In the genomic region with DNA sequence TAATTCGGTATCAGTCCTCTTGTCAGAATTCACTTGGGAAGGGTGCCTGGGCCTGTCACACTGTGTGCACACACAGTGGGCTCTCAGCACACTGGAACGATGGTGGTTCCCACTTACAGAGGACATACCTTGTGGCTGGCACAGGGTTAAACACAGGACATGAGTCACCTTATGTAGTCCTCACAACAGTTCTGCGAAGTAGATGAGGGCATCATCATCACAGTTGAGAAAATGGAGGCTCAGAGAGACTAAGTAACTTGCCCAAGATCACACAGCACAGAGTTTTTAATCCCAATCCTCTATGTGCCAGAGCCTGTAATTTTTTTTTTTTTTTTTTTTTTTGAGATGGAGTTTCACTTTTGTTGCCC, we compare ENCODE assay signal across 10 cellular contexts.
DNase-seq lines count a peak whose midpoint lies in the region; ATAC-seq, FAIRE-seq and TF ChIP-seq lines count a peak whose summit lies in the region.
"Had no signal": no experiment of that assay in that cellular context is flagged by ENCODE, and none has a peak within 500 bp of the region (broad histone marks: within the 10 kb centered on the region; RNA-seq: fewer than 3 reads in every experiment).

No MANE protein-coding gene starts in this region.

- no peak overlapping the region for H3K4me2 ChIP-seq in fibroblast of lung (ENCODE audit: extremely low read depth, insufficient read depth, low read length)

- in situ Hi-C loops in KBM-7 (cut with MboI; ENCODE audit: low pct_unique_long_range_greater_than_20kb, low sequenced_read_pairs) = loop anchor here (25.0 kb wide), 1 partner anchor 1015 kb away; the partner anchor contains the start of gene FBXL14

- H3K36me3 ChIP-seq in RWPE2 (ENCODE audit: low read depth) = no peaks in the 10 kb centered on the region
- no peaks in the 10 kb centered on the region for H3K36me3 ChIP-seq in fibroblast of lung (ENCODE audit: control insufficient read depth, insufficient read depth, low read length)
- H3K36me3 ChIP-seq in small intestine (ENCODE audit: control insufficient read depth in 2 of 2, insufficient read depth in 2 of 2, low read length in 2 of 2) = no peaks in the 10 kb centered on the region
- H3K36me3 ChIP-seq in kidney (ENCODE audit: control insufficient read depth in 1 of 2, insufficient read depth in 2 of 2, low read length in 2 of 2) = no peaks in the 10 kb centered on the region

- peaks cover 45% of the 10 kb centered on the region for H3K4me1 Mint-ChIP-seq in activated CD4-positive, alpha-beta T cell treated with anti-CD3 and anti-CD28 coated beads, Interleukin-2, amount 10 ng/mL, durations not matched to agents 24 days and 14 days
- peaks cover 49% of the 10 kb centered on the region for H3K4me1 Mint-ChIP-seq in stimulated activated naive CD8-positive, alpha-beta T cell treated with anti-CD3 and anti-CD28 coated beads, Interleukin-15, Interleukin-2, amounts not matched to agents 100 ng/mL and 50 ng/mL, for 24 hours (ENCODE audit: low read depth)

- no peaks in the 10 kb centered on the region for H3K9me3 Mint-ChIP-seq in activated CD4-positive, alpha-beta T cell treated with anti-CD3 and anti-CD28 coated beads, Interleukin-2, amount 10 ng/mL, durations not matched to agents 24 days and 14 days
- no peaks in the 10 kb centered on the region for H3K9me3 Mint-ChIP-seq in stimulated activated naive CD8-positive, alpha-beta T cell treated with anti-CD3 and anti-CD28 coated beads, Interleukin-15, Interleukin-2, amounts not matched to agents 100 ng/mL and 50 ng/mL, for 24 hours

- peak overlapping the region; percentile 54 for H3K27ac Mint-ChIP-seq in activated CD4-positive, alpha-beta T cell treated with anti-CD3 and anti-CD28 coated beads, Interleukin-2, amount 10 ng/mL, durations not matched to agents 24 days and 14 days
- H3K27ac Mint-ChIP-seq in stimulated activated naive CD8-positive, alpha-beta T cell treated with anti-CD3 and anti-CD28 coated beads, Interleukin-15, Interleukin-2, amounts not matched to agents 100 ng/mL and 50 ng/mL, for 24 hours = peak overlapping the region; percentile 53

- no peak overlapping the region for H3K4me3 Mint-ChIP-seq in activated CD4-positive, alpha-beta T cell treated with anti-CD3 and anti-CD28 coated beads, Interleukin-2, amount 10 ng/mL, durations not matched to agents 24 days and 14 days
- no peak overlapping the region for H3K4me3 Mint-ChIP-seq in stimulated activated naive CD8-positive, alpha-beta T cell treated with anti-CD3 and anti-CD28 coated beads, Interleukin-15, Interleukin-2, amounts not matched to agents 100 ng/mL and 50 ng/mL, for 24 hours

- no peak for FAIRE-seq in small intestine (lab: Jason Lieb, UNC)
- no peak for FAIRE-seq in kidney (lab: Jason Lieb, UNC)

- intact Hi-C loops in activated CD4-positive, alpha-beta T cell treated with anti-CD3 and anti-CD28 coated beads, Interleukin-2, amount 10 ng/mL, durations not matched to agents 24 days and 14 days (cut with micrococcal nuclease) = loop anchor here (10.0 kb wide), 1 partner anchor 522 kb away; no protein-coding TSS in a partner anchor
- intact Hi-C loops in kidney (cut with DNase I) = loop anchor here (10.0 kb wide), 1 partner anchor 242 kb away; no protein-coding TSS in a partner anchor

- 84 to 97% (median 84%) methylated on average over 3 of the region's 3 CpGs for WGBS in small intestine, 3 donors

- no peaks in the 10 kb centered on the region for H3K9me3 ChIP-seq in RWPE2 (ENCODE audit: severe bottlenecking)
- no peaks in the 10 kb centered on the region for H3K9me3 ChIP-seq in fibroblast of lung (ENCODE audit: control insufficient read depth, insufficient read depth, low read depth, low read length)
- no peaks in the 10 kb centered on the region for H3K9me3 ChIP-seq in small intestine (ENCODE audit: control insufficient read depth, low read depth)
- no peaks in the 10 kb centered on the region for H3K9me3 ChIP-seq in kidney (ENCODE audit: control insufficient read depth in 1 of 2, low read length in 2 of 2)

- H3K4me3 ChIP-seq in RWPE2 (ENCODE audit: severe bottlenecking) (no peak overlapping the region), fibroblast of lung (replicated peaks in 1 of 4; ENCODE audit: control extremely low read depth in 1 of 4, insufficient read depth in 1 of 4, low read depth in 3 of 4, low read length in 4 of 4) (no peak overlapping the region), small intestine (ENCODE audit: low read depth in 1 of 2, low read length in 2 of 2) (no peak overlapping the region), kidney (ENCODE audit: low read length in 2 of 2) (no peak overlapping the region)

- no peaks in the 10 kb centered on the region for H4K20me1 ChIP-seq in fibroblast of lung (ENCODE audit: control insufficient read depth, extremely low read depth, insufficient read depth, low read length)

- H2AFZ ChIP-seq in fibroblast of lung (ENCODE audit: low read length) = no peak overlapping the region

- DNase-seq in activated CD4-positive, alpha-beta T cell treated with anti-CD3 and anti-CD28 coated beads, Interleukin-2, amount 10 ng/mL, durations not matched to agents 24 days and 14 days = peak; percentile 68
- no peak for DNase-seq in activated CD4-positive, alpha-beta T cell treated with anti-CD3 and anti-CD28 coated beads for 48 hours
- DNase-seq in RWPE2 (ENCODE audit: low spot score) = no peak
- peak; percentile 6 to 39 for DNase-seq in fibroblast of lung (ENCODE audit: low read depth in 2 of 2)
- DNase-seq in KBM-7 = no peak
- no peak for DNase-seq in small intestine
- no peak for DNase-seq in kidney
- DNase-seq: midbrain, NCI-H510A had no signal

- no peak for TF ChIP-seq CTCF in RWPE2 (IDR thresholded peaks at IDR 0.05; ENCODE audit: poor library complexity, severe bottlenecking)
- no peak for TF ChIP-seq CTCF in fibroblast of lung (conservative IDR thresholded peaks at IDR 0.05 in 1 of 2, IDR thresholded peaks at IDR 0.05 in 1 of 2; ENCODE audit: low read depth in 1 of 2, low read length in 2 of 2)
- no peak for TF ChIP-seq CTCF in kidney (IDR thresholded peaks at IDR 0.05; ENCODE audit: borderline replicate concordance, extremely low read depth, insufficient read depth)

- H3K4me1 ChIP-seq in RWPE2 (ENCODE audit: insufficient read depth, poor library complexity, severe bottlenecking) (peaks cover 19% of the 10 kb centered on the region), fibroblast of lung (ENCODE audit: control insufficient read depth, extremely low read depth, insufficient read depth, low read length) (peaks cover 18% of the 10 kb centered on the region), small intestine (ENCODE audit: control insufficient read depth in 2 of 2, insufficient read depth in 1 of 2, low read depth in 1 of 2, low read length in 1 of 2) (peaks cover 0 to 1% of the 10 kb centered on the region in 2 donors), kidney (ENCODE audit: control insufficient read depth in 1 of 2, insufficient read depth in 1 of 2, low read depth in 1 of 2, low read length in 2 of 2) (peaks cover 0 to 12% of the 10 kb centered on the region in 2 donors)

- H3K27ac ChIP-seq in RWPE2 (ENCODE audit: poor library complexity, severe bottlenecking) = peak overlapping the region; percentile 93
- no peak overlapping the region for H3K27ac ChIP-seq in fibroblast of lung (ENCODE audit: insufficient read depth, low read length)
- H3K27ac ChIP-seq in small intestine (ENCODE audit: low read depth in 1 of 2, low read length in 1 of 2) = no peak overlapping the region
- H3K27ac ChIP-seq in kidney (ENCODE audit: low read depth in 2 of 2, low read length in 2 of 2) = peak overlapping the region in 1 of 2 donors; percentile 51

- H3K9ac ChIP-seq in fibroblast of lung (ENCODE audit: insufficient read depth, low read length) (no peak overlapping the region), kidney (ENCODE audit: low read length in 2 of 2) (peak overlapping the region in 1 of 2 donors; percentile 46)

- ATAC-seq in RWPE2 (ENCODE audit: low read depth) = no peak

- H3K27me3 ChIP-seq in RWPE2 (ENCODE audit: insufficient read depth, poor library complexity, severe bottlenecking) (no peaks in the 10 kb centered on the region), fibroblast of lung (ENCODE audit: control insufficient read depth, insufficient read depth, low read length) (no peaks in the 10 kb centered on the region), small intestine (ENCODE audit: control insufficient read depth in 2 of 2, insufficient read depth in 2 of 2, low read length in 2 of 2) (no peaks in the 10 kb centered on the region)

- H3K79me2 ChIP-seq in fibroblast of lung (ENCODE audit: control insufficient read depth, insufficient read depth, low read length) = no peaks in the 10 kb centered on the region

- H3K36me3 Mint-ChIP-seq in activated CD4-positive, alpha-beta T cell treated with anti-CD3 and anti-CD28 coated beads, Interleukin-2, amount 10 ng/mL, durations not matched to agents 24 days and 14 days (ENCODE audit: low read depth) = peaks cover 8% of the 10 kb centered on the region
- H3K36me3 Mint-ChIP-seq in stimulated activated naive CD8-positive, alpha-beta T cell treated with anti-CD3 and anti-CD28 coated beads, Interleukin-15, Interleukin-2, amounts not matched to agents 100 ng/mL and 50 ng/mL, for 24 hours (ENCODE audit: low read depth) = no peaks in the 10 kb centered on the region

- H3K27me3 Mint-ChIP-seq in activated CD4-positive, alpha-beta T cell treated with anti-CD3 and anti-CD28 coated beads, Interleukin-2, amount 10 ng/mL, durations not matched to agents 24 days and 14 days = no peaks in the 10 kb centered on the region
- H3K27me3 Mint-ChIP-seq in stimulated activated naive CD8-positive, alpha-beta T cell treated with anti-CD3 and anti-CD28 coated beads, Interleukin-15, Interleukin-2, amounts not matched to agents 100 ng/mL and 50 ng/mL, for 24 hours = no peaks in the 10 kb centered on the region

Comparison
In these comparisons a context has a peak if more than half of its experiments do, and no peak if none do; other contexts are left out.
1. DNase-seq: peak in activated CD4-positive, alpha-beta T cell treated with anti-CD3 and anti-CD28 coated beads, Interleukin-2, amount 10 ng/mL, durations not matched to agents 24 days and 14 days (single experiment) and fibroblast of lung (2 of 2); none in activated CD4-positive, alpha-beta T cell treated with anti-CD3 and anti-CD28 coated beads for 48 hours (single experiment), RWPE2 (single experiment), KBM-7 (single experiment), small intestine (single experiment) and kidney (single experiment).